In the genomic region with DNA sequence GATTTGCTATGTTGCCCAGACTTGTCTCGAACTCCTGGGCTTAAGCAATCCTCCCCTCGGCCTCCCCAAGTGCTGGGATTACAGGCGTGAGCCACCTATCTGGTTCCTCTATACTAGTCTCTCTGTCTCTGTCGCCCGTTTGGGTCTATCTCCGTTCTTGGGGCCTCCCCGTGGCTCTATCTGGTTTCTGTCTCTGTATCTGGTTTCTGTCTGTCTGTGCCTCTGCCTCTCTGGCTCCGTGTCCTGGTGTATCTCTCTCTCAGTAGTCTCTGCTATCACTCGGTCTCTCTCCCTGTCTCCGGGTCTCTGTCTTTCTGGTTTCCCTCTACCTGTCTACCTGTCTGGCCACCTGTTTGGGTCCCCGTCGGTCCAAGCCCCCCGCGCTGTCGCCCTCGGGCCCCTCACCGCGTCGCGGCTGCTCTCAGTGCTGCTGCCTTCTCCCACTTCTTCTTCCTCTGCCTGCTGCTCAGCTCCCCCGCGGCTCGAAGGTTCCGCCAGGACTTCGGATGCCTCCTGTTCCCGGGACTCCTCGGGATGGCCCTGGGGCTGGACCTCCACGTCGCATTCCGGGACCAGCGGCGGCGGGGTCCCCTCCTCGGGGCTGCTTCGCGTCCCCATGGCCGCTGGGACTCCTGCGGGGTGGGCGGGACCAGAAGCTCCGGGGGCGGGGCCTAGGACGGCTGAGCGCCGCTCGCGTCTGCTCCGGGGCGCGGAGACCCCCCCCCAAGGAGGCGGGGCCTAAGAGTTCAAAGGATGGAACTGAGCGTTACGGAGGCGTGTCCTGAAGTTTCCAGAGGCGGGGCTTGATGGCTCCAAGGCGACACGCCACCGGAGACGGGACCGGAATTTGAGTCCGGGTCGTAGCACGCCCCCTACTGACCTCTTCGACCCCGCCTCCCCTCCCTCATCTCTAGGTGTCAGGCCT, we compare ENCODE assay signal across 8 cellular contexts. TPM values are rescaled to one million over a fixed set of nuclear protein-coding genes. Genes with fewer than 3 reads are reported as not detected.
DNase-seq lines count a peak whose midpoint lies in the region; ATAC-seq, FAIRE-seq and TF ChIP-seq lines count a peak whose summit lies in the region.

No MANE protein-coding gene starts in this region.

- DNase-seq in D721Med (ENCODE audit: insufficient read length, low spot score) (peak; percentile 95), OCI-LY7 (ENCODE audit: low spot score) (peak; percentile 97), activated T-cell treated with anti-CD3 and anti-CD28 coated beads for 4 hours (peak; percentile 100)
- peak; percentile 99 for DNase-seq in stimulated activated CD8-positive, alpha-beta memory T cell treated with anti-CD3 and anti-CD28 coated beads, Interleukin-7, amount 100 ng/mL, for 1 hour (ENCODE audit: low read depth in 2 of 2)

- intact Hi-C loops in OCI-LY7 (cut with micrococcal nuclease; ENCODE audit: unreplicated experiment) = loop anchor here (2.0 kb wide), 1 partner anchor 41 kb away; no protein-coding TSS in a partner anchor

- H4K20me1 ChIP-seq in OCI-LY7 (ENCODE audit: insufficient read depth, low read length) = no peaks in the 10 kb centered on the region

- no peaks in the 10 kb centered on the region for H3K79me2 ChIP-seq in OCI-LY7 (ENCODE audit: insufficient read depth, low read depth, low read length)

- peaks cover 12% of the 10 kb centered on the region; the same call in 1 of the 2 replicates for H3K4me1 ChIP-seq in HUES6 (ENCODE audit: control insufficient read depth, insufficient read depth, low read length)
- peaks cover 16% of the 10 kb centered on the region for H3K4me1 ChIP-seq in OCI-LY7 (ENCODE audit: insufficient read depth, low read length, poor library complexity, severe bottlenecking)
- peaks cover 3 to 6% of the 10 kb centered on the region in 2 donors for H3K4me1 ChIP-seq in esophagus (ENCODE audit: control insufficient read depth in 2 of 2, insufficient read depth in 2 of 2, low read length in 1 of 2)
- H3K4me1 ChIP-seq in muscle layer of colon (ENCODE audit: insufficient read depth, low read length) = peaks cover 15% of the 10 kb centered on the region

- CTCF ChIA-PET in OCI-LY7 (lab: Charles Lee; ENCODE audit: unreplicated experiment) = no interaction called here

- H3K27ac ChIP-seq in HUES6 (ENCODE audit: low read depth, low read length) (no peak overlapping the region), OCI-LY7 (ENCODE audit: low read depth, low read length, poor library complexity, severe bottlenecking) (peak overlapping the region; percentile 26), esophagus (ENCODE audit: low read depth in 2 of 2, low read length in 1 of 2) (peak overlapping the region; percentile 83 to 96), muscle layer of colon (ENCODE audit: low read depth, low read length) (peak overlapping the region; percentile 96)

- H3K27me3 ChIP-seq in HUES6 (ENCODE audit: control insufficient read depth, insufficient read depth, low read length) (peaks cover 21% of the 10 kb centered on the region), esophagus (ENCODE audit: control insufficient read depth in 1 of 2, insufficient read depth in 2 of 2, low read length in 2 of 2) (no peaks in the 10 kb centered on the region), muscle layer of colon (ENCODE audit: control insufficient read depth in 1 of 2, insufficient read depth in 2 of 2, low read length in 2 of 2) (no peaks in the 10 kb centered on the region)

- H3K4me2 ChIP-seq in OCI-LY7 (ENCODE audit: low read length) = peak overlapping the region; percentile 96

- peak; percentile 28 for TF ChIP-seq CTCF in D721Med (IDR thresholded peaks at IDR 0.05; ENCODE audit: insufficient read depth, missing control alignments)
- peak; percentile 72 for TF ChIP-seq CTCF in OCI-LY7 (conservative IDR thresholded peaks at IDR 0.05; ENCODE audit: low read length)

- FAIRE-seq in D721Med (lab: Jason Lieb, UNC) = no peak

- POLR2A ChIA-PET in OCI-LY7 (lab: Charles Lee) = interaction anchor here (0.5 to 1.0 kb wide), 4 partner anchors 10 to 39 kb away, joined by 4 to 6 read pairs (median 4); no protein-coding TSS in a partner anchor

- 1% methylated on average over 52 to 64 of the region's 64 CpGs for WGBS in esophagus, 2 donors

- H3K9ac ChIP-seq in HUES6 (ENCODE audit: low read length) = peak overlapping the region; percentile 54
- H3K9ac ChIP-seq in muscle layer of colon (ENCODE audit: low read length) = peak overlapping the region; percentile 89

- H3K36me3 ChIP-seq in HUES6 (ENCODE audit: control insufficient read depth, insufficient read depth, low read length) (peaks cover 8% of the 10 kb centered on the region), OCI-LY7 (ENCODE audit: insufficient read depth, low read length) (no peaks in the 10 kb centered on the region), esophagus (ENCODE audit: control insufficient read depth in 2 of 2, insufficient read depth in 2 of 2, low read length in 1 of 2) (peaks cover 0 to 21% of the 10 kb centered on the region in 2 donors), muscle layer of colon (ENCODE audit: insufficient read depth, low read length) (peaks cover 10% of the 10 kb centered on the region)

- H3K9me3 ChIP-seq in HUES6 (ENCODE audit: control insufficient read depth, insufficient read depth, low read depth, low read length) (no peaks in the 10 kb centered on the region), OCI-LY7 (ENCODE audit: low read length) (no peaks in the 10 kb centered on the region), esophagus (ENCODE audit: control insufficient read depth in 2 of 2, insufficient read depth in 1 of 2, low read depth in 1 of 2, low read length in 1 of 2) (no peaks in the 10 kb centered on the region), muscle layer of colon (ENCODE audit: low read length) (no peaks in the 10 kb centered on the region)

- ATAC-seq in GM21423 (IDR thresholded peaks at IDR 0.05; ENCODE audit: unreplicated experiment) = peak; percentile 92

- BruUV-seq in OCI-LY7 (replicated peaks; lab: Mats Ljungman, UMichigan) = no TSS peak

- H3K4me3 ChIP-seq in HUES6 (ENCODE audit: low read depth, low read length) = peak overlapping the region; percentile 87
- peak overlapping the region; percentile 77 for H3K4me3 ChIP-seq in OCI-LY7 (ENCODE audit: low read depth, low read length, poor library complexity, severe bottlenecking)
- H3K4me3 ChIP-seq in esophagus (ENCODE audit: low read depth in 1 of 2, low read length in 2 of 2) = peak overlapping the region; percentile 69 to 72
- peak overlapping the region; percentile 90 to 96 for H3K4me3 ChIP-seq in muscle layer of colon (ENCODE audit: low read depth in 1 of 2, low read length in 2 of 2)

- no peaks in the 10 kb centered on the region for H3K9me2 ChIP-seq in OCI-LY7 (ENCODE audit: insufficient read depth, low read length)

- H2AFZ ChIP-seq in OCI-LY7 (ENCODE audit: low read length) = peak overlapping the region; percentile 97

RNA-seq across cellular contexts. Expression of a gene that starts 0.8 kb away (rescaled TPM):
- 12.9 and 20.6 TPM in 2 replicates for total RNA-seq in OCI-LY7 (2014; rRNA removed; shearing (Covaris generic))
- 6.0 and 9.9 TPM in 2 replicates for total RNA-seq in OCI-LY7 (2022)
- 10 to 100 TPM; 58.1 to 70.1 TPM for polyA plus RNA-seq in esophagus

RNA-seq across cellular contexts. Expression of a gene that starts 23.2 kb away (rescaled TPM):
- total RNA-seq in OCI-LY7 (2014; rRNA removed; shearing (Covaris generic)) = 1.7 and 5.7 TPM in 2 replicates
- total RNA-seq in OCI-LY7 (2022) = 6.2 and 6.4 TPM in 2 replicates
- polyA plus RNA-seq in esophagus = 10 to 100 TPM; 50.5 to 78.9 TPM

RNA-seq across cellular contexts. Expression of a gene that starts 29.2 kb away (rescaled TPM):
- total RNA-seq in OCI-LY7 (2014; rRNA removed; shearing (Covaris generic)) = not detected in 2 replicates
- 2.0 and 2.7 TPM in 2 replicates for total RNA-seq in OCI-LY7 (2022)
- 1 to 10 TPM in 1 of 2 donors, under 1 TPM in 1; 0.59 to 1.0 TPM for polyA plus RNA-seq in esophagus

RNA-seq across cellular contexts. Expression of a gene that starts 38.4 kb away (rescaled TPM):
- not detected in 2 replicates for total RNA-seq in OCI-LY7 (2014; rRNA removed; shearing (Covaris generic))
- 0.42 TPM in 1 of 2 replicates, not detected in the other for total RNA-seq in OCI-LY7 (2022)
- polyA plus RNA-seq in esophagus = 100 to 1,000 TPM; 208 to 770 TPM
